1 cellular context compared by ENCODE assay signal in genomic region chr14:24147761-24148428, GRCh38.
TF ChIP-seq lines count a peak whose summit lies in the region.

No MANE protein-coding gene starts in this region.

TF ChIP-seq in HepG2, 621 proteins besides CTCF, POLR2A, EP300 and RAD21 (continued from another document and continues in another):
- TF ChIP-seq TRAFD1 (CRISPR knock-in tag; IDR thresholded peaks at IDR 0.05; ENCODE audit: borderline replicate concordance): no peak
- peak; percentile 56; the same call in 1 of the 2 replicates for TF ChIP-seq SAFB2 (CRISPR knock-in tag; IDR thresholded peaks at IDR 0.05; ENCODE audit: borderline replicate concordance, low read depth)
- TF ChIP-seq TBX3 (IDR thresholded peaks at IDR 0.05; ENCODE audit: borderline replicate concordance): no peak
- no peak for TF ChIP-seq ZNF709 (CRISPR knock-in tag; IDR thresholded peaks at IDR 0.05)
- no peak for TF ChIP-seq RXRB (CRISPR knock-in tag; IDR thresholded peaks at IDR 0.05; ENCODE audit: borderline replicate concordance)
- no peak for TF ChIP-seq SOX6 (IDR thresholded peaks at IDR 0.05)
- no peak for TF ChIP-seq SOX6 (CRISPR knock-in tag; IDR thresholded peaks at IDR 0.05)
- no peak for TF ChIP-seq CCAR2 (optimal IDR thresholded peaks at IDR 0.05; ENCODE audit: low read depth, low read length)
- no peak for TF ChIP-seq ZKSCAN8 (CRISPR knock-in tag; IDR thresholded peaks at IDR 0.05; ENCODE audit: borderline replicate concordance)
- no peak for TF ChIP-seq ZEB1 (IDR thresholded peaks at IDR 0.05; ENCODE audit: insufficient replicate concordance, low read depth)
- TF ChIP-seq ZNF678 (CRISPR knock-in tag; IDR thresholded peaks at IDR 0.05): peak; percentile 95; the same call in 1 of the 2 replicates
- TF ChIP-seq GATAD1 (CRISPR knock-in tag; IDR thresholded peaks at IDR 0.05): no peak; the same call in 1 of the 2 replicates
- TF ChIP-seq BRD4 (CRISPR knock-in tag; IDR thresholded peaks at IDR 0.05): no peak; the same call in 1 of the 2 replicates
- no peak for TF ChIP-seq SAP130 (CRISPR knock-in tag; IDR thresholded peaks at IDR 0.05; ENCODE audit: low read depth)
- no peak for TF ChIP-seq DZIP1 (CRISPR knock-in tag; IDR thresholded peaks at IDR 0.05)
- no peak for TF ChIP-seq KDM3A (CRISPR knock-in tag; IDR thresholded peaks at IDR 0.05; ENCODE audit: low read depth)
- no peak for TF ChIP-seq ZNF703 (CRISPR knock-in tag; IDR thresholded peaks at IDR 0.05; ENCODE audit: borderline replicate concordance)
- no peak for TF ChIP-seq ZMYM2 (CRISPR knock-in tag; IDR thresholded peaks at IDR 0.05)
- TF ChIP-seq GZF1 (CRISPR knock-in tag; IDR thresholded peaks at IDR 0.05): peak; percentile 93
- TF ChIP-seq HES4 (CRISPR knock-in tag; IDR thresholded peaks at IDR 0.05; ENCODE audit: borderline replicate concordance): no peak
- no peak for TF ChIP-seq HNRNPL (IDR thresholded peaks at IDR 0.05; ENCODE audit: low read depth, low read length)
- TF ChIP-seq NRL (CRISPR knock-in tag; IDR thresholded peaks at IDR 0.05; ENCODE audit: borderline replicate concordance): no peak
- TF ChIP-seq ATM (IDR thresholded peaks at IDR 0.05; ENCODE audit: borderline replicate concordance): no peak
- no peak for TF ChIP-seq RFX3 (CRISPR knock-in tag; IDR thresholded peaks at IDR 0.05)
- no peak; the same call in 1 of the 2 replicates for TF ChIP-seq KDM5A (IDR thresholded peaks at IDR 0.05; ENCODE audit: borderline replicate concordance, low read length)
- TF ChIP-seq ADNP (CRISPR knock-in tag; IDR thresholded peaks at IDR 0.05): no peak
- TF ChIP-seq ZNF883 (CRISPR knock-in tag; IDR thresholded peaks at IDR 0.05; ENCODE audit: not compliant biosample characterization): no peak
- TF ChIP-seq, protein P1, sequence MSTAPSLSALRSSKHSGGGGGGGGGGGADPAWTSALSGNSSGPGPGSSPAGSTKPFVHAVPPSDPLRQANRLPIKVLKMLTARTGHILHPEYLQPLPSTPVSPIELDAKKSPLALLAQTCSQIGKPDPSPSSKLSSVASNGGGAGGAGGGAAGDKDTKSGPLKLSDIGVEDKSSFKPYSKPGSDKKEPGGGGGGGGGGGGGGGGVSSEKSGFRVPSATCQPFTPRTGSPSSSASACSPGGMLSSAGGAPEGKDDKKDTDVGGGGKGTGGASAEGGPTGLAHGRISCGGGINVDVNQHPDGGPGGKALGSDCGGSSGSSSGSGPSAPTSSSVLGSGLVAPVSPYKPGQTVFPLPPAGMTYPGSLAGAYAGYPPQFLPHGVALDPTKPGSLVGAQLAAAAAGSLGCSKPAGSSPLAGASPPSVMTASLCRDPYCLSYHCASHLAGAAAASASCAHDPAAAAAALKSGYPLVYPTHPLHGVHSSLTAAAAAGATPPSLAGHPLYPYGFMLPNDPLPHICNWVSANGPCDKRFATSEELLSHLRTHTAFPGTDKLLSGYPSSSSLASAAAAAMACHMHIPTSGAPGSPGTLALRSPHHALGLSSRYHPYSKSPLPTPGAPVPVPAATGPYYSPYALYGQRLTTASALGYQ (CRISPR knock-in tag; IDR thresholded peaks at IDR 0.05): no peak
- TF ChIP-seq HMG20B (CRISPR knock-in tag; conservative IDR thresholded peaks at IDR 0.05): no peak
- no peak for TF ChIP-seq JUND (CRISPR knock-in tag; IDR thresholded peaks at IDR 0.05)
- TF ChIP-seq ZNF225 (CRISPR knock-in tag; IDR thresholded peaks at IDR 0.05): peak; percentile 65
- TF ChIP-seq RFX1 (IDR thresholded peaks at IDR 0.05): no peak
- TF ChIP-seq, protein P2, sequence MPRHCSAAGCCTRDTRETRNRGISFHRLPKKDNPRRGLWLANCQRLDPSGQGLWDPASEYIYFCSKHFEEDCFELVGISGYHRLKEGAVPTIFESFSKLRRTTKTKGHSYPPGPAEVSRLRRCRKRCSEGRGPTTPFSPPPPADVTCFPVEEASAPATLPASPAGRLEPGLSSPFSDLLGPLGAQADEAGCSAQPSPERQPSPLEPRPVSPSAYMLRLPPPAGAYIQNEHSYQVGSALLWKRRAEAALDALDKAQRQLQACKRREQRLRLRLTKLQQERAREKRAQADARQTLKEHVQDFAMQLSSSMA (CRISPR knock-in tag; IDR thresholded peaks at IDR 0.05): no peak
- no peak for TF ChIP-seq ZNF549 (CRISPR knock-in tag; IDR thresholded peaks at IDR 0.05)
- TF ChIP-seq ZNF180 (CRISPR knock-in tag; IDR thresholded peaks at IDR 0.05; ENCODE audit: borderline replicate concordance, low read depth): no peak
- no peak for TF ChIP-seq ZNF780A (CRISPR knock-in tag; IDR thresholded peaks at IDR 0.05)
- TF ChIP-seq FOSL2 (CRISPR knock-in tag; IDR thresholded peaks at IDR 0.05): no peak
- no peak for TF ChIP-seq POLR2G (IDR thresholded peaks at IDR 0.05; ENCODE audit: low read depth, low read length)
- no peak; the same call in 1 of the 2 replicates for TF ChIP-seq ZBTB1 (CRISPR knock-in tag; IDR thresholded peaks at IDR 0.05; ENCODE audit: borderline replicate concordance)
- no peak for TF ChIP-seq ATF2 (CRISPR knock-in tag; IDR thresholded peaks at IDR 0.05)
- no peak for TF ChIP-seq NFYC (CRISPR knock-in tag; IDR thresholded peaks at IDR 0.05)
- TF ChIP-seq PRMT3 (CRISPR knock-in tag; IDR thresholded peaks at IDR 0.05; ENCODE audit: borderline replicate concordance, low read depth): no peak
- no peak for TF ChIP-seq ZKSCAN1 (IDR thresholded peaks at IDR 0.05; ENCODE audit: low read length)
- no peak for TF ChIP-seq NR2F1 (CRISPR knock-in tag; IDR thresholded peaks at IDR 0.05)
- TF ChIP-seq KDM4B (CRISPR knock-in tag; IDR thresholded peaks at IDR 0.05): no peak; the same call in 1 of the 2 replicates
- TF ChIP-seq, protein P3, sequence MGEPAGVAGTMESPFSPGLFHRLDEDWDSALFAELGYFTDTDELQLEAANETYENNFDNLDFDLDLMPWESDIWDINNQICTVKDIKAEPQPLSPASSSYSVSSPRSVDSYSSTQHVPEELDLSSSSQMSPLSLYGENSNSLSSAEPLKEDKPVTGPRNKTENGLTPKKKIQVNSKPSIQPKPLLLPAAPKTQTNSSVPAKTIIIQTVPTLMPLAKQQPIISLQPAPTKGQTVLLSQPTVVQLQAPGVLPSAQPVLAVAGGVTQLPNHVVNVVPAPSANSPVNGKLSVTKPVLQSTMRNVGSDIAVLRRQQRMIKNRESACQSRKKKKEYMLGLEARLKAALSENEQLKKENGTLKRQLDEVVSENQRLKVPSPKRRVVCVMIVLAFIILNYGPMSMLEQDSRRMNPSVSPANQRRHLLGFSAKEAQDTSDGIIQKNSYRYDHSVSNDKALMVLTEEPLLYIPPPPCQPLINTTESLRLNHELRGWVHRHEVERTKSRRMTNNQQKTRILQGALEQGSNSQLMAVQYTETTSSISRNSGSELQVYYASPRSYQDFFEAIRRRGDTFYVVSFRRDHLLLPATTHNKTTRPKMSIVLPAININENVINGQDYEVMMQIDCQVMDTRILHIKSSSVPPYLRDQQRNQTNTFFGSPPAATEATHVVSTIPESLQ (CRISPR knock-in tag; conservative IDR thresholded peaks at IDR 0.05): no peak
- TF ChIP-seq NFRKB (IDR thresholded peaks at IDR 0.05): no peak
- no peak for TF ChIP-seq HOXA5 (CRISPR knock-in tag; IDR thresholded peaks at IDR 0.05)
- TF ChIP-seq ZMYM3 (CRISPR knock-in tag; IDR thresholded peaks at IDR 0.05): no peak
- no peak for TF ChIP-seq HNRNPUL1 (IDR thresholded peaks at IDR 0.05; ENCODE audit: low read depth, low read length)
- TF ChIP-seq DNMT1 (CRISPR knock-in tag; IDR thresholded peaks at IDR 0.05): no peak; the same call in 1 of the 2 replicates
- TF ChIP-seq KLF6 (CRISPR knock-in tag; IDR thresholded peaks at IDR 0.05): no peak
- peak; percentile 75 for TF ChIP-seq ZNF781 (CRISPR knock-in tag; IDR thresholded peaks at IDR 0.05; ENCODE audit: borderline replicate concordance, not compliant biosample characterization)
- TF ChIP-seq ZFP36L1 (CRISPR knock-in tag; IDR thresholded peaks at IDR 0.05): no peak
- TF ChIP-seq, protein P4, sequence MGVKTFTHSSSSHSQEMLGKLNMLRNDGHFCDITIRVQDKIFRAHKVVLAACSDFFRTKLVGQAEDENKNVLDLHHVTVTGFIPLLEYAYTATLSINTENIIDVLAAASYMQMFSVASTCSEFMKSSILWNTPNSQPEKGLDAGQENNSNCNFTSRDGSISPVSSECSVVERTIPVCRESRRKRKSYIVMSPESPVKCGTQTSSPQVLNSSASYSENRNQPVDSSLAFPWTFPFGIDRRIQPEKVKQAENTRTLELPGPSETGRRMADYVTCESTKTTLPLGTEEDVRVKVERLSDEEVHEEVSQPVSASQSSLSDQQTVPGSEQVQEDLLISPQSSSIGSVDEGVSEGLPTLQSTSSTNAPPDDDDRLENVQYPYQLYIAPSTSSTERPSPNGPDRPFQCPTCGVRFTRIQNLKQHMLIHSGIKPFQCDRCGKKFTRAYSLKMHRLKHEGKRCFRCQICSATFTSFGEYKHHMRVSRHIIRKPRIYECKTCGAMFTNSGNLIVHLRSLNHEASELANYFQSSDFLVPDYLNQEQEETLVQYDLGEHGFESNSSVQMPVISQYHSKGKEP (CRISPR knock-in tag; IDR thresholded peaks at IDR 0.05): no peak; the same call in 1 of the 2 replicates
- TF ChIP-seq SRF (IDR thresholded peaks at IDR 0.05; ENCODE audit: low read depth, low read length): no peak
- TF ChIP-seq ZC3H4 (CRISPR knock-in tag; IDR thresholded peaks at IDR 0.05; ENCODE audit: borderline replicate concordance): no peak
- peak; percentile 85 for TF ChIP-seq ZFY (CRISPR knock-in tag; IDR thresholded peaks at IDR 0.05)
- no peak for TF ChIP-seq ZNF468 (CRISPR knock-in tag; IDR thresholded peaks at IDR 0.05)
- no peak for TF ChIP-seq ZNF513 (CRISPR knock-in tag; conservative IDR thresholded peaks at IDR 0.05)
- TF ChIP-seq ZNF362 (CRISPR knock-in tag; IDR thresholded peaks at IDR 0.05; ENCODE audit: borderline replicate concordance): peak; percentile 49; the same call in 1 of the 2 replicates
- no peak for TF ChIP-seq CEBPB (IDR thresholded peaks at IDR 0.05; ENCODE audit: borderline replicate concordance, low read depth, low read length)
